Comparison of ENCODE assay signal across 10 cellular contexts in genomic region chr17:19386276-19386863, GRCh38. TPM values are rescaled to one million over a fixed set of nuclear protein-coding genes. Genes with fewer than 3 reads are reported as not detected.
DNase-seq lines count a peak whose midpoint lies in the region; ATAC-seq, FAIRE-seq and TF ChIP-seq lines count a peak whose summit lies in the region.
"Had no signal": no experiment of that assay in that cellular context is flagged by ENCODE, and none has a peak within 500 bp of the region (broad histone marks: within the 10 kb centered on the region; RNA-seq: fewer than 3 reads in every experiment).

No MANE protein-coding gene starts in this region.

- H4K20me1 ChIP-seq in astrocyte (ENCODE audit: insufficient read depth, low read length): peaks cover 42% of the 10 kb centered on the region

- H3K4me1 ChIP-seq in astrocyte (ENCODE audit: insufficient read depth, low read length): peaks cover 25% of the 10 kb centered on the region

- peaks cover 9% of the 10 kb centered on the region for H3K36me3 ChIP-seq in astrocyte (ENCODE audit: insufficient read depth, low read length)

- intact Hi-C loops in activated CD4-positive, alpha-beta T cell treated with anti-CD3 and anti-CD28 coated beads for 36 hours (cut with DNase I, micrococcal nuclease): no loop called here
- intact Hi-C loops in activated T-helper 2 cell treated with anti-CD3 and anti-CD28 coated beads, Interferon-gamma antibody, Interleukin-2, Interleukin-4, amounts not matched to agents 10 μg/mL and 5 μg/mL and 100 μg/mL, durations not matched to agents 14 hours and 24 hours and 36 hours (cut with micrococcal nuclease): no loop called here

- H3K4me1 Mint-ChIP-seq in activated CD4-positive, alpha-beta T cell treated with anti-CD3 and anti-CD28 coated beads for 36 hours: peaks cover 4% of the 10 kb centered on the region
- H3K4me1 Mint-ChIP-seq in astrocyte (ENCODE audit: low read depth, unreplicated experiment) (peaks cover 26% of the 10 kb centered on the region), type B pancreatic cell (ENCODE audit: unreplicated experiment) (peaks cover 43% of the 10 kb centered on the region)
- H3K4me1 Mint-ChIP-seq in activated T-helper 2 cell treated with anti-CD3 and anti-CD28 coated beads, Interferon-gamma antibody, Interleukin-2, Interleukin-4, amounts not matched to agents 10 μg/mL and 5 μg/mL and 100 μg/mL, durations not matched to agents 14 hours and 24 hours and 36 hours (ENCODE audit: low read depth): peaks cover 4% of the 10 kb centered on the region

- no peaks in the 10 kb centered on the region for H3K9me3 Mint-ChIP-seq in activated CD4-positive, alpha-beta T cell treated with anti-CD3 and anti-CD28 coated beads for 36 hours (ENCODE audit: low read depth)
- H3K9me3 Mint-ChIP-seq in astrocyte (ENCODE audit: unreplicated experiment) (no peaks in the 10 kb centered on the region), type B pancreatic cell (no peaks in the 10 kb centered on the region)
- H3K9me3 Mint-ChIP-seq in activated T-helper 2 cell treated with anti-CD3 and anti-CD28 coated beads, Interferon-gamma antibody, Interleukin-2, Interleukin-4, amounts not matched to agents 10 μg/mL and 5 μg/mL and 100 μg/mL, durations not matched to agents 14 hours and 24 hours and 36 hours: no peaks in the 10 kb centered on the region
- H3K9me3 Mint-ChIP-seq: CD8-positive, alpha-beta memory T cell; T-helper 1 cell treated with Interleukin-12 subunit alpha and Interleukin-12 subunit beta and Interleukin-4 antibody, amounts not matched to agents 30 μg/mL and 1 μg/mL, for 36 hours had no signal

- peak; percentile 76 for ATAC-seq in activated CD4-positive, alpha-beta T cell treated with anti-CD3 and anti-CD28 coated beads for 36 hours
- no peak for ATAC-seq in GM21381 (IDR thresholded peaks at IDR 0.05; ENCODE audit: unreplicated experiment)

- POLR2A ChIA-PET in activated CD4-positive, alpha-beta T cell treated with anti-CD3 and anti-CD28 coated beads for 36 hours (lab: Charles Lee): interaction anchor here (0.7 kb wide), 1 partner anchor 236 kb away, joined by 3 read pairs; no protein-coding TSS in a partner anchor

- peak; percentile 49 for FAIRE-seq in astrocyte (lab: Jason Lieb, UNC)

- H3K27me3 ChIP-seq in astrocyte (ENCODE audit: insufficient read depth, low read length): no peaks in the 10 kb centered on the region

- peaks cover 16% of the 10 kb centered on the region for H3K79me2 ChIP-seq in astrocyte (ENCODE audit: insufficient read depth, low read length)

- no peak overlapping the region for H3K4me3 Mint-ChIP-seq in activated CD4-positive, alpha-beta T cell treated with anti-CD3 and anti-CD28 coated beads for 36 hours
- H3K4me3 Mint-ChIP-seq in astrocyte (ENCODE audit: unreplicated experiment): peak overlapping the region; percentile 50
- peak overlapping the region; percentile 77 for H3K4me3 Mint-ChIP-seq in type B pancreatic cell
- H3K4me3 Mint-ChIP-seq in activated T-helper 2 cell treated with anti-CD3 and anti-CD28 coated beads, Interferon-gamma antibody, Interleukin-2, Interleukin-4, amounts not matched to agents 10 μg/mL and 5 μg/mL and 100 μg/mL, durations not matched to agents 14 hours and 24 hours and 36 hours (ENCODE audit: low read depth): no peak overlapping the region
- H3K4me3 Mint-ChIP-seq: CD8-positive, alpha-beta memory T cell; T-helper 1 cell treated with Interleukin-12 subunit alpha and Interleukin-12 subunit beta and Interleukin-4 antibody, amounts not matched to agents 30 μg/mL and 1 μg/mL, for 36 hours had no signal

- peak overlapping the region; percentile 52 for H3K27ac ChIP-seq in astrocyte (ENCODE audit: low read depth, low read length)

- no peaks in the 10 kb centered on the region for H3K9me3 ChIP-seq in astrocyte (ENCODE audit: insufficient read depth, low read depth, low read length)

- peak; percentile 23 for DNase-seq in activated CD4-positive, alpha-beta T cell treated with anti-CD3 and anti-CD28 coated beads for 36 hours
- no peak for DNase-seq in activated CD4-positive, alpha-beta T cell treated with anti-CD3 and anti-CD28 coated beads for 4 hours
- DNase-seq in astrocyte (ENCODE audit: low read depth) (peak; percentile 72), left kidney (ENCODE audit: low read depth, low spot score) (peak; percentile 50), type B pancreatic cell (ENCODE audit: extremely low spot score, unreplicated experiment) (no peak), NCI-H2081 (lab: John Stamatoyannopoulos, UW) (no peak)
- DNase-seq in activated T-helper 2 cell treated with anti-CD3 and anti-CD28 coated beads, Interferon-gamma antibody, Interleukin-2, Interleukin-4, amounts not matched to agents 10 μg/mL and 5 μg/mL and 100 μg/mL, durations not matched to agents 14 hours and 24 hours and 36 hours (ENCODE audit: low spot score): no peak

- peak overlapping the region; percentile 21 for H3K9ac ChIP-seq in astrocyte (ENCODE audit: low read length)

- CTCF ChIA-PET in activated CD4-positive, alpha-beta T cell treated with anti-CD3 and anti-CD28 coated beads for 36 hours (lab: Charles Lee): interaction anchor here (1.8 kb wide), 1 partner anchor 8 kb away, joined by 7 read pairs; the partner anchor contains the start of gene MAPK7

- peaks cover 5% of the 10 kb centered on the region for H3K36me3 Mint-ChIP-seq in activated CD4-positive, alpha-beta T cell treated with anti-CD3 and anti-CD28 coated beads for 36 hours (ENCODE audit: low read depth)
- H3K36me3 Mint-ChIP-seq in astrocyte (ENCODE audit: low read depth, unreplicated experiment) (peaks cover 12% of the 10 kb centered on the region), type B pancreatic cell (peaks cover 11% of the 10 kb centered on the region)
- H3K36me3 Mint-ChIP-seq in activated T-helper 2 cell treated with anti-CD3 and anti-CD28 coated beads, Interferon-gamma antibody, Interleukin-2, Interleukin-4, amounts not matched to agents 10 μg/mL and 5 μg/mL and 100 μg/mL, durations not matched to agents 14 hours and 24 hours and 36 hours (ENCODE audit: low read depth): peaks cover 24% of the 10 kb centered on the region

- no peak for TF ChIP-seq CTCF in astrocyte (IDR thresholded peaks at IDR 0.05; ENCODE audit: insufficient read depth, low read depth, low read length)
- TF ChIP-seq CTCF in type B pancreatic cell (conservative IDR thresholded peaks at IDR 0.05): no peak

- H2AFZ ChIP-seq in astrocyte (ENCODE audit: low read depth, low read length): no peak overlapping the region

- H3K27ac Mint-ChIP-seq in activated CD4-positive, alpha-beta T cell treated with anti-CD3 and anti-CD28 coated beads for 36 hours: no peak overlapping the region
- H3K27ac Mint-ChIP-seq in astrocyte (ENCODE audit: unreplicated experiment) (peak overlapping the region; percentile 77), type B pancreatic cell (peak overlapping the region; percentile 31)
- no peak overlapping the region for H3K27ac Mint-ChIP-seq in activated T-helper 2 cell treated with anti-CD3 and anti-CD28 coated beads, Interferon-gamma antibody, Interleukin-2, Interleukin-4, amounts not matched to agents 10 μg/mL and 5 μg/mL and 100 μg/mL, durations not matched to agents 14 hours and 24 hours and 36 hours
- H3K27ac Mint-ChIP-seq: T-helper 1 cell treated with Interleukin-12 subunit alpha and Interleukin-12 subunit beta and Interleukin-4 antibody, amounts not matched to agents 30 μg/mL and 1 μg/mL, for 36 hours had no signal

- peak overlapping the region; percentile 42 for H3K4me3 ChIP-seq in astrocyte (ENCODE audit: insufficient read depth, low read depth, low read length)

- H3K4me2 ChIP-seq in astrocyte (ENCODE audit: low read length): peak overlapping the region; percentile 83

- H3K27me3 Mint-ChIP-seq in activated CD4-positive, alpha-beta T cell treated with anti-CD3 and anti-CD28 coated beads for 36 hours: no peaks in the 10 kb centered on the region
- H3K27me3 Mint-ChIP-seq in astrocyte (ENCODE audit: low read depth, unreplicated experiment): peaks cover 3% of the 10 kb centered on the region
- H3K27me3 Mint-ChIP-seq in type B pancreatic cell: no peaks in the 10 kb centered on the region
- peaks cover 16% of the 10 kb centered on the region for H3K27me3 Mint-ChIP-seq in activated T-helper 2 cell treated with anti-CD3 and anti-CD28 coated beads, Interferon-gamma antibody, Interleukin-2, Interleukin-4, amounts not matched to agents 10 μg/mL and 5 μg/mL and 100 μg/mL, durations not matched to agents 14 hours and 24 hours and 36 hours (ENCODE audit: low read depth)
- H3K27me3 Mint-ChIP-seq: CD8-positive, alpha-beta memory T cell had no signal

RNA-seq across cellular contexts. Expression of gene MFAP4, which starts 0.6 kb away (rescaled TPM):
- total RNA-seq in activated CD4-positive, alpha-beta T cell treated with anti-CD3 and anti-CD28 coated beads for 36 hours: not detected
- 0.93 and 3.7 TPM in 2 replicates for total RNA-seq in astrocyte
- 2.6 and 18.0 TPM in 2 replicates for total RNA-seq in type B pancreatic cell (ENCODE audit: low replicate concordance)
- not detected in 2 replicates for total RNA-seq in activated T-helper 2 cell treated with anti-CD3 and anti-CD28 coated beads, Interferon-gamma antibody, Interleukin-2, Interleukin-4, amounts not matched to agents 10 μg/mL and 5 μg/mL and 100 μg/mL, durations not matched to agents 14 hours and 24 hours and 36 hours
- total RNA-seq: CD8-positive, alpha-beta memory T cell had no signal

RNA-seq across cellular contexts. Expression of gene MAPK7, which starts 8.1 kb away (rescaled TPM):
- total RNA-seq in activated CD4-positive, alpha-beta T cell treated with anti-CD3 and anti-CD28 coated beads for 36 hours: 10 to 100 TPM; 19.0 to 20.8 TPM
- total RNA-seq in astrocyte (25.1 and 34.3 TPM in 2 replicates), type B pancreatic cell (ENCODE audit: low replicate concordance) (32.1 and 44.3 TPM in 2 replicates)
- total RNA-seq in activated T-helper 2 cell treated with anti-CD3 and anti-CD28 coated beads, Interferon-gamma antibody, Interleukin-2, Interleukin-4, amounts not matched to agents 10 μg/mL and 5 μg/mL and 100 μg/mL, durations not matched to agents 14 hours and 24 hours and 36 hours: 18.9 and 22.6 TPM in 2 replicates

RNA-seq across cellular contexts. Expression of gene B9D1, which starts 23.8 kb away (rescaled TPM):
- total RNA-seq in activated CD4-positive, alpha-beta T cell treated with anti-CD3 and anti-CD28 coated beads for 36 hours: 1 to 10 TPM; 7.4 to 7.8 TPM
- total RNA-seq in astrocyte: 10.2 and 10.9 TPM in 2 replicates
- total RNA-seq in type B pancreatic cell (ENCODE audit: low replicate concordance): 13.8 and 23.2 TPM in 2 replicates
- total RNA-seq in activated T-helper 2 cell treated with anti-CD3 and anti-CD28 coated beads, Interferon-gamma antibody, Interleukin-2, Interleukin-4, amounts not matched to agents 10 μg/mL and 5 μg/mL and 100 μg/mL, durations not matched to agents 14 hours and 24 hours and 36 hours: 6.7 TPM in 2 replicates

RNA-seq across cellular contexts. Expression of gene RNF112, which starts 24.7 kb away (rescaled TPM):
- total RNA-seq in activated CD4-positive, alpha-beta T cell treated with anti-CD3 and anti-CD28 coated beads for 36 hours: under 1 TPM; 0.26 to 0.55 TPM
- total RNA-seq in astrocyte (0.36 and 0.96 TPM in 2 replicates), type B pancreatic cell (ENCODE audit: low replicate concordance) (0.60 and 1.2 TPM in 2 replicates)
- 0.16 and 0.32 TPM in 2 replicates for total RNA-seq in activated T-helper 2 cell treated with anti-CD3 and anti-CD28 coated beads, Interferon-gamma antibody, Interleukin-2, Interleukin-4, amounts not matched to agents 10 μg/mL and 5 μg/mL and 100 μg/mL, durations not matched to agents 14 hours and 24 hours and 36 hours

Comparison
In these comparisons a context has a peak if more than half of its experiments do, and no peak if none do; other contexts are left out.
1. DNase-seq: peak in activated CD4-positive, alpha-beta T cell treated with anti-CD3 and anti-CD28 coated beads for 36 hours (single experiment), astrocyte (single experiment) and left kidney (single experiment); none in activated CD4-positive, alpha-beta T cell treated with anti-CD3 and anti-CD28 coated beads for 4 hours (0 of 2), type B pancreatic cell (single experiment), activated T-helper 2 cell treated with anti-CD3 and anti-CD28 coated beads, Interferon-gamma antibody, Interleukin-2, Interleukin-4, amounts not matched to agents 10 μg/mL and 5 μg/mL and 100 μg/mL, durations not matched to agents 14 hours and 24 hours and 36 hours (single experiment) and NCI-H2081 (0 of 2).
2. H3K27ac Mint-ChIP-seq: peak in astrocyte (single experiment) and type B pancreatic cell (single experiment); none in activated CD4-positive, alpha-beta T cell treated with anti-CD3 and anti-CD28 coated beads for 36 hours (single experiment) and activated T-helper 2 cell treated with anti-CD3 and anti-CD28 coated beads, Interferon-gamma antibody, Interleukin-2, Interleukin-4, amounts not matched to agents 10 μg/mL and 5 μg/mL and 100 μg/mL, durations not matched to agents 14 hours and 24 hours and 36 hours (single experiment).
3. H3K4me3 Mint-ChIP-seq: peak in astrocyte (single experiment) and type B pancreatic cell (single experiment); none in activated CD4-positive, alpha-beta T cell treated with anti-CD3 and anti-CD28 coated beads for 36 hours (single experiment) and activated T-helper 2 cell treated with anti-CD3 and anti-CD28 coated beads, Interferon-gamma antibody, Interleukin-2, Interleukin-4, amounts not matched to agents 10 μg/mL and 5 μg/mL and 100 μg/mL, durations not matched to agents 14 hours and 24 hours and 36 hours (single experiment).